Comparison of ENCODE assay signal across 1 cellular context in the genomic region with DNA sequence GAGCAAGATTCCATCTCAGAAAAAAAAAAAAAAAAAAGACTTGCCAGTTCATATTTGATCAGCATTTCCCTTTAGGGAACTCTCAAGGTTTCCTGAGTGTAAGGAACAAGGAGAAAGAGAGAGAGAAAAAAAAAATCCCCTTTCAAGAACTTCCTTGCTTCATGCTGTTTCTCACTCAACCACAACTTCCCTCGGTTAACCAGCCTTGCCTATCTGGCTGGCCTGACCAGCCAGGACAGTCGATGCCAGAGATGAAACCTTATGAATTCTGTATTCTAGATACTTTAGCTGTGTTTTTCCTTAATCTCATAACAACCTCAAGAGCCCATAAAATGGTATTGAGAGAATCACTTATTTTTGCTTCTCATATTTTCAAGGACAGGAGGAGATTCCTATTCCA.
TF ChIP-seq lines count a peak whose summit lies in the region.

No MANE protein-coding gene starts in this region.

TF ChIP-seq in GM23338, 12 proteins besides CTCF, POLR2A, EP300 and RAD21 (continued from another document):
- TF ChIP-seq, protein P1, sequence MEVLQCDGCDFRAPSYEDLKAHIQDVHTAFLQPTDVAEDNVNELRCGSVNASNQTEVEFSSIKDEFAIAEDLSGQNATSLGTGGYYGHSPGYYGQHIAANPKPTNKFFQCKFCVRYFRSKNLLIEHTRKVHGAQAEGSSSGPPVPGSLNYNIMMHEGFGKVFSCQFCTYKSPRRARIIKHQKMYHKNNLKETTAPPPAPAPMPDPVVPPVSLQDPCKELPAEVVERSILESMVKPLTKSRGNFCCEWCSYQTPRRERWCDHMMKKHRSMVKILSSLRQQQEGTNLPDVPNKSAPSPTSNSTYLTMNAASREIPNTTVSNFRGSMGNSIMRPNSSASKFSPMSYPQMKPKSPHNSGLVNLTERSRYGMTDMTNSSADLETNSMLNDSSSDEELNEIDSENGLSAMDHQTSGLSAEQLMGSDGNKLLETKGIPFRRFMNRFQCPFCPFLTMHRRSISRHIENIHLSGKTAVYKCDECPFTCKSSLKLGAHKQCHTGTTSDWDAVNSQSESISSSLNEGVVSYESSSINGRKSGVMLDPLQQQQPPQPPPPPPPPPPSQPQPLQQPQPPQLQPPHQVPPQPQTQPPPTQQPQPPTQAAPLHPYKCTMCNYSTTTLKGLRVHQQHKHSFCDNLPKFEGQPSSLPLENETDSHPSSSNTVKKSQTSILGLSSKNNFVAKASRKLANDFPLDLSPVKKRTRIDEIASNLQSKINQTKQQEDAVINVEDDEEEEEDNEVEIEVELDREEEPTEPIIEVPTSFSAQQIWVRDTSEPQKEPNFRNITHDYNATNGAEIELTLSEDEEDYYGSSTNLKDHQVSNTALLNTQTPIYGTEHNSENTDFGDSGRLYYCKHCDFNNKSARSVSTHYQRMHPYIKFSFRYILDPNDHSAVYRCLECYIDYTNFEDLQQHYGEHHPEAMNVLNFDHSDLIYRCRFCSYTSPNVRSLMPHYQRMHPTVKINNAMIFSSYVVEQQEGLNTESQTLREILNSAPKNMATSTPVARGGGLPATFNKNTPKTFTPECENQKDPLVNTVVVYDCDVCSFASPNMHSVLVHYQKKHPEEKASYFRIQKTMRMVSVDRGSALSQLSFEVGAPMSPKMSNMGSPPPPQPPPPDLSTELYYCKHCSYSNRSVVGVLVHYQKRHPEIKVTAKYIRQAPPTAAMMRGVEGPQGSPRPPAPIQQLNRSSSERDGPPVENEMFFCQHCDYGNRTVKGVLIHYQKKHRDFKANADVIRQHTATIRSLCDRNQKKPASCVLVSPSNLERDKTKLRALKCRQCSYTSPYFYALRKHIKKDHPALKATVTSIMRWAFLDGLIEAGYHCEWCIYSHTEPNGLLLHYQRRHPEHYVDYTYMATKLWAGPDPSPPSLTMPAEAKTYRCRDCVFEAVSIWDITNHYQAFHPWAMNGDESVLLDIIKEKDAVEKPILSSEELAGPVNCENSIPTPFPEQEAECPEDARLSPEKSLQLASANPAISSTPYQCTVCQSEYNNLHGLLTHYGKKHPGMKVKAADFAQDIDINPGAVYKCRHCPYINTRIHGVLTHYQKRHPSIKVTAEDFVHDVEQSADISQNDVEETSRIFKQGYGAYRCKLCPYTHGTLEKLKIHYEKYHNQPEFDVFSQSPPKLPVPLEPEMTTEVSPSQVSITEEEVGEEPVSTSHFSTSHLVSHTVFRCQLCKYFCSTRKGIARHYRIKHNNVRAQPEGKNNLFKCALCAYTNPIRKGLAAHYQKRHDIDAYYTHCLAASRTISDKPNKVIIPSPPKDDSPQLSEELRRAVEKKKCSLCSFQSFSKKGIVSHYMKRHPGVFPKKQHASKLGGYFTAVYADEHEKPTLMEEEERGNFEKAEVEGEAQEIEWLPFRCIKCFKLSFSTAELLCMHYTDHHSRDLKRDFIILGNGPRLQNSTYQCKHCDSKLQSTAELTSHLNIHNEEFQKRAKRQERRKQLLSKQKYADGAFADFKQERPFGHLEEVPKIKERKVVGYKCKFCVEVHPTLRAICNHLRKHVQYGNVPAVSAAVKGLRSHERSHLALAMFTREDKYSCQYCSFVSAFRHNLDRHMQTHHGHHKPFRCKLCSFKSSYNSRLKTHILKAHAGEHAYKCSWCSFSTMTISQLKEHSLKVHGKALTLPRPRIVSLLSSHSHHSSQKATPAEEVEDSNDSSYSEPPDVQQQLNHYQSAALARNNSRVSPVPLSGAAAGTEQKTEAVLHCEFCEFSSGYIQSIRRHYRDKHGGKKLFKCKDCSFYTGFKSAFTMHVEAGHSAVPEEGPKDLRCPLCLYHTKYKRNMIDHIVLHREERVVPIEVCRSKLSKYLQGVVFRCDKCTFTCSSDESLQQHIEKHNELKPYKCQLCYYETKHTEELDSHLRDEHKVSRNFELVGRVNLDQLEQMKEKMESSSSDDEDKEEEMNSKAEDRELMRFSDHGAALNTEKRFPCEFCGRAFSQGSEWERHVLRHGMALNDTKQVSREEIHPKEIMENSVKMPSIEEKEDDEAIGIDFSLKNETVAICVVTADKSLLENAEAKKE (CRISPR knock-in tag; IDR thresholded peaks at IDR 0.05): no peak
- TF ChIP-seq JUNB (IDR thresholded peaks at IDR 0.05; ENCODE audit: unreplicated experiment): no peak
- TF ChIP-seq POLR2AphosphoS5 (IDR thresholded peaks at IDR 0.05; ENCODE audit: low read depth): no peak
